ENCODE assay signal across 1 cellular context in the genomic region with DNA sequence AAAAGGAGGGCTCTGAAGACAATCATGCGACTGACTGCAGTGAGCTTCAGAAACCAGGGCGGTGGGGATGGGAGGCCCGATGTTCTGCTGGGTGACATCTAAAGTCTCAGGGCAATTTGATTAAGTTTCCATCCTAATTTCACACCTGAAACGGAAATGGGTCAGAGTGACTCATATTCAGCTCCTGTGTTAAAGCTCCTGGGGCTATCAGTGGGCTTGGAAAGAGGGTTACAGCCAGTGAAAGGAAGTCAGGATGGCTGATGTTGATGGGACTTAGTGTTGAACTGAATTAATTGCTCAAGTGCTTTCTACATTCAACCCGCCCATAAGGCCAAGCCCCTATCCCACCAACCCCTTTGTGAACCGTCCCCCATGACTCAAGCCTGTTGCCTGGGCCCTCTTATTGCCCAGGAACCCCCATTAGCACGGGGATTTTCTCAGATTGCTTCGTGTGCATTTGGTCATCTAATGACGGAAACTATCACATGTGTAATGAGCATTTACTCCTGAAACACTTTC.
TF ChIP-seq lines count a peak whose summit lies in the region.

No MANE protein-coding gene starts in this region.

TF ChIP-seq in GM12878, 131 proteins besides CTCF, POLR2A, EP300 and RAD21 (continued from another document and continues in another):
- peak; percentile 59; the same call in 1 of the 2 replicates for TF ChIP-seq MEF2A (IDR thresholded peaks at IDR 0.05; ENCODE audit: insufficient read depth, low read depth, low read length)
- no peak for TF ChIP-seq POLR2AphosphoS2 (IDR thresholded peaks at IDR 0.05; ENCODE audit: low read depth, low read length)
- TF ChIP-seq JUND (IDR thresholded peaks at IDR 0.05; ENCODE audit: low read depth, low read length) = peak; percentile 79; the same call in 1 of the 2 replicates
- peak; percentile 31; the same call in 1 of the 2 replicates for TF ChIP-seq TBL1XR1 (IDR thresholded peaks at IDR 0.05; ENCODE audit: low read depth, low read length)
- TF ChIP-seq PAX8 (IDR thresholded peaks at IDR 0.05) = no peak
- TF ChIP-seq MXI1 (IDR thresholded peaks at IDR 0.05; ENCODE audit: low read depth, low read length) = no peak
- TF ChIP-seq TCF12 (IDR thresholded peaks at IDR 0.05; ENCODE audit: low read depth, low read length) = peak; percentile 79
- no peak for TF ChIP-seq SUZ12 (IDR thresholded peaks at IDR 0.05; ENCODE audit: unreplicated experiment)
- TF ChIP-seq NR2F1 (conservative IDR thresholded peaks at IDR 0.05) = peak; percentile 47
- no peak for TF ChIP-seq SMAD5 (IDR thresholded peaks at IDR 0.05; ENCODE audit: low read depth)
- TF ChIP-seq FOS (IDR thresholded peaks at IDR 0.05; ENCODE audit: borderline replicate concordance, extremely low read depth, insufficient read length) = no peak
- TF ChIP-seq JUNB (IDR thresholded peaks at IDR 0.05) = peak; percentile 88
- TF ChIP-seq SIX5 (IDR thresholded peaks at IDR 0.05; ENCODE audit: low read depth, low read length, severe bottlenecking) = no peak
- TF ChIP-seq, protein P1, sequence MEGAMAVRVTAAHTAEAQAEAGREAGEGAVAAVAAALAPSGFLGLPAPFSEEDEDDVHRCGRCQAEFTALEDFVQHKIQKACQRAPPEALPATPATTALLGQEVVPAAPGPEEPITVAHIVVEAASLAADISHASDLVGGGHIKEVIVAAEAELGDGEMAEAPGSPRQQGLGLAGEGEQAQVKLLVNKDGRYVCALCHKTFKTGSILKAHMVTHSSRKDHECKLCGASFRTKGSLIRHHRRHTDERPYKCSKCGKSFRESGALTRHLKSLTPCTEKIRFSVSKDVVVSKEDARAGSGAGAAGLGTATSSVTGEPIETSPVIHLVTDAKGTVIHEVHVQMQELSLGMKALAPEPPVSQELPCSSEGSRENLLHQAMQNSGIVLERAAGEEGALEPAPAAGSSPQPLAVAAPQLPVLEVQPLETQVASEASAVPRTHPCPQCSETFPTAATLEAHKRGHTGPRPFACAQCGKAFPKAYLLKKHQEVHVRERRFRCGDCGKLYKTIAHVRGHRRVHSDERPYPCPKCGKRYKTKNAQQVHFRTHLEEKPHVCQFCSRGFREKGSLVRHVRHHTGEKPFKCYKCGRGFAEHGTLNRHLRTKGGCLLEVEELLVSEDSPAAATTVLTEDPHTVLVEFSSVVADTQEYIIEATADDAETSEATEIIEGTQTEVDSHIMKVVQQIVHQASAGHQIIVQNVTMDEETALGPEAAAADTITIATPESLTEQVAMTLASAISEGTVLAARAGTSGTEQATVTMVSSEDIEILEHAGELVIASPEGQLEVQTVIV (IDR thresholded peaks at IDR 0.05; ENCODE audit: borderline replicate concordance, partially characterized antibody) = peak; percentile 23
- TF ChIP-seq, protein P2, sequence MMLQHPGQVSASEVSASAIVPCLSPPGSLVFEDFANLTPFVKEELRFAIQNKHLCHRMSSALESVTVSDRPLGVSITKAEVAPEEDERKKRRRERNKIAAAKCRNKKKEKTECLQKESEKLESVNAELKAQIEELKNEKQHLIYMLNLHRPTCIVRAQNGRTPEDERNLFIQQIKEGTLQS (IDR thresholded peaks at IDR 0.05; ENCODE audit: borderline replicate concordance, extremely low read depth, low read depth, low read length) = no peak
- peak; percentile 81 for TF ChIP-seq SMAD1 (IDR thresholded peaks at IDR 0.05; ENCODE audit: low read depth, partially characterized antibody)
- TF ChIP-seq, protein P3, sequence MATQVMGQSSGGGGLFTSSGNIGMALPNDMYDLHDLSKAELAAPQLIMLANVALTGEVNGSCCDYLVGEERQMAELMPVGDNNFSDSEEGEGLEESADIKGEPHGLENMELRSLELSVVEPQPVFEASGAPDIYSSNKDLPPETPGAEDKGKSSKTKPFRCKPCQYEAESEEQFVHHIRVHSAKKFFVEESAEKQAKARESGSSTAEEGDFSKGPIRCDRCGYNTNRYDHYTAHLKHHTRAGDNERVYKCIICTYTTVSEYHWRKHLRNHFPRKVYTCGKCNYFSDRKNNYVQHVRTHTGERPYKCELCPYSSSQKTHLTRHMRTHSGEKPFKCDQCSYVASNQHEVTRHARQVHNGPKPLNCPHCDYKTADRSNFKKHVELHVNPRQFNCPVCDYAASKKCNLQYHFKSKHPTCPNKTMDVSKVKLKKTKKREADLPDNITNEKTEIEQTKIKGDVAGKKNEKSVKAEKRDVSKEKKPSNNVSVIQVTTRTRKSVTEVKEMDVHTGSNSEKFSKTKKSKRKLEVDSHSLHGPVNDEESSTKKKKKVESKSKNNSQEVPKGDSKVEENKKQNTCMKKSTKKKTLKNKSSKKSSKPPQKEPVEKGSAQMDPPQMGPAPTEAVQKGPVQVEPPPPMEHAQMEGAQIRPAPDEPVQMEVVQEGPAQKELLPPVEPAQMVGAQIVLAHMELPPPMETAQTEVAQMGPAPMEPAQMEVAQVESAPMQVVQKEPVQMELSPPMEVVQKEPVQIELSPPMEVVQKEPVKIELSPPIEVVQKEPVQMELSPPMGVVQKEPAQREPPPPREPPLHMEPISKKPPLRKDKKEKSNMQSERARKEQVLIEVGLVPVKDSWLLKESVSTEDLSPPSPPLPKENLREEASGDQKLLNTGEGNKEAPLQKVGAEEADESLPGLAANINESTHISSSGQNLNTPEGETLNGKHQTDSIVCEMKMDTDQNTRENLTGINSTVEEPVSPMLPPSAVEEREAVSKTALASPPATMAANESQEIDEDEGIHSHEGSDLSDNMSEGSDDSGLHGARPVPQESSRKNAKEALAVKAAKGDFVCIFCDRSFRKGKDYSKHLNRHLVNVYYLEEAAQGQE (IDR thresholded peaks at IDR 0.05; ENCODE audit: low read depth, low read length) = no peak
- TF ChIP-seq TCF3 (IDR thresholded peaks at IDR 0.05; ENCODE audit: borderline replicate concordance, insufficient read depth, low read depth, low read length) = peak; percentile 86; the same call in 1 of the 2 replicates
- TF ChIP-seq, protein P4, sequence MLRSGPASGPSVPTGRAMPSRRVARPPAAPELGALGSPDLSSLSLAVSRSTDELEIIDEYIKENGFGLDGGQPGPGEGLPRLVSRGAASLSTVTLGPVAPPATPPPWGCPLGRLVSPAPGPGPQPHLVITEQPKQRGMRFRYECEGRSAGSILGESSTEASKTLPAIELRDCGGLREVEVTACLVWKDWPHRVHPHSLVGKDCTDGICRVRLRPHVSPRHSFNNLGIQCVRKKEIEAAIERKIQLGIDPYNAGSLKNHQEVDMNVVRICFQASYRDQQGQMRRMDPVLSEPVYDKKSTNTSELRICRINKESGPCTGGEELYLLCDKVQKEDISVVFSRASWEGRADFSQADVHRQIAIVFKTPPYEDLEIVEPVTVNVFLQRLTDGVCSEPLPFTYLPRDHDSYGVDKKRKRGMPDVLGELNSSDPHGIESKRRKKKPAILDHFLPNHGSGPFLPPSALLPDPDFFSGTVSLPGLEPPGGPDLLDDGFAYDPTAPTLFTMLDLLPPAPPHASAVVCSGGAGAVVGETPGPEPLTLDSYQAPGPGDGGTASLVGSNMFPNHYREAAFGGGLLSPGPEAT (IDR thresholded peaks at IDR 0.05; ENCODE audit: low read depth) = peak; percentile 97
- no peak for TF ChIP-seq POLR2AphosphoS5 (IDR thresholded peaks at IDR 0.05; ENCODE audit: low read length)
- TF ChIP-seq, protein P5, sequence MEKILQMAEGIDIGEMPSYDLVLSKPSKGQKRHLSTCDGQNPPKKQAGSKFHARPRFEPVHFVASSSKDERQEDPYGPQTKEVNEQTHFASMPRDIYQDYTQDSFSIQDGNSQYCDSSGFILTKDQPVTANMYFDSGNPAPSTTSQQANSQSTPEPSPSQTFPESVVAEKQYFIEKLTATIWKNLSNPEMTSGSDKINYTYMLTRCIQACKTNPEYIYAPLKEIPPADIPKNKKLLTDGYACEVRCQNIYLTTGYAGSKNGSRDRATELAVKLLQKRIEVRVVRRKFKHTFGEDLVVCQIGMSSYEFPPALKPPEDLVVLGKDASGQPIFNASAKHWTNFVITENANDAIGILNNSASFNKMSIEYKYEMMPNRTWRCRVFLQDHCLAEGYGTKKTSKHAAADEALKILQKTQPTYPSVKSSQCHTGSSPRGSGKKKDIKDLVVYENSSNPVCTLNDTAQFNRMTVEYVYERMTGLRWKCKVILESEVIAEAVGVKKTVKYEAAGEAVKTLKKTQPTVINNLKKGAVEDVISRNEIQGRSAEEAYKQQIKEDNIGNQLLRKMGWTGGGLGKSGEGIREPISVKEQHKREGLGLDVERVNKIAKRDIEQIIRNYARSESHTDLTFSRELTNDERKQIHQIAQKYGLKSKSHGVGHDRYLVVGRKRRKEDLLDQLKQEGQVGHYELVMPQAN (conservative IDR thresholded peaks at IDR 0.05) = no peak
- TF ChIP-seq MYB (IDR thresholded peaks at IDR 0.05; ENCODE audit: borderline replicate concordance, low read depth, low read length) = no peak
- TF ChIP-seq NFXL1 (IDR thresholded peaks at IDR 0.05; ENCODE audit: borderline replicate concordance) = no peak
- TF ChIP-seq YBX1 (IDR thresholded peaks at IDR 0.05) = no peak
- TF ChIP-seq, protein P6, sequence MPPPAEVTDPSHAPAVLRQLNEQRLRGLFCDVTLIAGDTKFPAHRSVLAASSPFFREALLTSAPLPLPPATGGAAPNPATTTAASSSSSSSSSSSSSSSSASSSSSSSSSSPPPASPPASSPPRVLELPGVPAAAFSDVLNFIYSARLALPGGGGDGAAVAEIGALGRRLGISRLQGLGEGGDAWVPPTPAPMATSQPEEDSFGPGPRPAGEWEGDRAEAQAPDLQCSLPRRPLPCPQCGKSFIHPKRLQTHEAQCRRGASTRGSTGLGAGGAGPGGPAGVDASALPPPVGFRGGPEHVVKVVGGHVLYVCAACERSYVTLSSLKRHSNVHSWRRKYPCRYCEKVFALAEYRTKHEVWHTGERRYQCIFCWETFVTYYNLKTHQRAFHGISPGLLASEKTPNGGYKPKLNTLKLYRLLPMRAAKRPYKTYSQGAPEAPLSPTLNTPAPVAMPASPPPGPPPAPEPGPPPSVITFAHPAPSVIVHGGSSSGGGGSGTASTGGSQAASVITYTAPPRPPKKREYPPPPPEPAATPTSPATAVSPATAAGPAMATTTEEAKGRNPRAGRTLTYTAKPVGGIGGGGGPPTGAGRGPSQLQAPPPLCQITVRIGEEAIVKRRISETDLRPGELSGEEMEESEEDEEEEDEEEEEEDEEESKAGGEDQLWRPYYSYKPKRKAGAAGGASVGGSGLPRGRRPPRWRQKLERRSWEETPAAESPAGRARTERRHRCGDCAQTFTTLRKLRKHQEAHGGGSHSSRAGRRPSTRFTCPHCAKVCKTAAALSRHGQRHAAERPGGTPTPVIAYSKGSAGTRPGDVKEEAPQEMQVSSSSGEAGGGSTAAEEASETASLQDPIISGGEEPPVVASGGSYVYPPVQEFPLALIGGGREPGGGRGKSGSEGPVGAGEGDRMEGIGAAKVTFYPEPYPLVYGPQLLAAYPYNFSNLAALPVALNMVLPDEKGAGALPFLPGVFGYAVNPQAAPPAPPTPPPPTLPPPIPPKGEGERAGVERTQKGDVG (CRISPR knock-in tag; IDR thresholded peaks at IDR 0.05) = no peak
- TF ChIP-seq CHD2 (IDR thresholded peaks at IDR 0.05; ENCODE audit: borderline replicate concordance, low read depth, low read length) = peak; percentile 35; the same call in 1 of the 2 replicates
- TF ChIP-seq KAT2A (conservative IDR thresholded peaks at IDR 0.05; ENCODE audit: control insufficient read depth, low read depth, low read length) = no peak
- no peak for TF ChIP-seq KDM1A (IDR thresholded peaks at IDR 0.05; ENCODE audit: borderline replicate concordance)
- no peak; the same call in 1 of the 2 replicates for TF ChIP-seq TARDBP (IDR thresholded peaks at IDR 0.05; ENCODE audit: borderline replicate concordance)
- TF ChIP-seq RCOR1 (conservative IDR thresholded peaks at IDR 0.05; ENCODE audit: low read depth, low read length) = no peak
- TF ChIP-seq, protein P7, sequence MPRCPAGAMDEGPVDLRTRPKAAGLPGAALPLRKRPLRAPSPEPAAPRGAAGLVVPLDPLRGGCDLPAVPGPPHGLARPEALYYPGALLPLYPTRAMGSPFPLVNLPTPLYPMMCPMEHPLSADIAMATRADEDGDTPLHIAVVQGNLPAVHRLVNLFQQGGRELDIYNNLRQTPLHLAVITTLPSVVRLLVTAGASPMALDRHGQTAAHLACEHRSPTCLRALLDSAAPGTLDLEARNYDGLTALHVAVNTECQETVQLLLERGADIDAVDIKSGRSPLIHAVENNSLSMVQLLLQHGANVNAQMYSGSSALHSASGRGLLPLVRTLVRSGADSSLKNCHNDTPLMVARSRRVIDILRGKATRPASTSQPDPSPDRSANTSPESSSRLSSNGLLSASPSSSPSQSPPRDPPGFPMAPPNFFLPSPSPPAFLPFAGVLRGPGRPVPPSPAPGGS (IDR thresholded peaks at IDR 0.05; ENCODE audit: borderline replicate concordance, insufficient read depth, low read depth, low read length, poor library complexity, severe bottlenecking) = peak; percentile 87
- no peak; the same call in 1 of the 2 replicates for TF ChIP-seq GABPA (IDR thresholded peaks at IDR 0.05; ENCODE audit: low read depth)
- TF ChIP-seq ESRRA (IDR thresholded peaks at IDR 0.05; ENCODE audit: low read length) = no peak
- peak; percentile 76; the same call in 1 of the 2 replicates for TF ChIP-seq ZNF24 (IDR thresholded peaks at IDR 0.05)
- 0 out of 2 replicates have a peak, but pooled peaks have one; percentile 30 for TF ChIP-seq ZBED1 (IDR thresholded peaks at IDR 0.05; ENCODE audit: borderline replicate concordance)
- TF ChIP-seq, protein P8, sequence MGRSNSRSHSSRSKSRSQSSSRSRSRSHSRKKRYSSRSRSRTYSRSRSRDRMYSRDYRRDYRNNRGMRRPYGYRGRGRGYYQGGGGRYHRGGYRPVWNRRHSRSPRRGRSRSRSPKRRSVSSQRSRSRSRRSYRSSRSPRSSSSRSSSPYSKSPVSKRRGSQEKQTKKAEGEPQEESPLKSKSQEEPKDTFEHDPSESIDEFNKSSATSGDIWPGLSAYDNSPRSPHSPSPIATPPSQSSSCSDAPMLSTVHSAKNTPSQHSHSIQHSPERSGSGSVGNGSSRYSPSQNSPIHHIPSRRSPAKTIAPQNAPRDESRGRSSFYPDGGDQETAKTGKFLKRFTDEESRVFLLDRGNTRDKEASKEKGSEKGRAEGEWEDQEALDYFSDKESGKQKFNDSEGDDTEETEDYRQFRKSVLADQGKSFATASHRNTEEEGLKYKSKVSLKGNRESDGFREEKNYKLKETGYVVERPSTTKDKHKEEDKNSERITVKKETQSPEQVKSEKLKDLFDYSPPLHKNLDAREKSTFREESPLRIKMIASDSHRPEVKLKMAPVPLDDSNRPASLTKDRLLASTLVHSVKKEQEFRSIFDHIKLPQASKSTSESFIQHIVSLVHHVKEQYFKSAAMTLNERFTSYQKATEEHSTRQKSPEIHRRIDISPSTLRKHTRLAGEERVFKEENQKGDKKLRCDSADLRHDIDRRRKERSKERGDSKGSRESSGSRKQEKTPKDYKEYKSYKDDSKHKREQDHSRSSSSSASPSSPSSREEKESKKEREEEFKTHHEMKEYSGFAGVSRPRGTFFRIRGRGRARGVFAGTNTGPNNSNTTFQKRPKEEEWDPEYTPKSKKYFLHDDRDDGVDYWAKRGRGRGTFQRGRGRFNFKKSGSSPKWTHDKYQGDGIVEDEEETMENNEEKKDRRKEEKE (IDR thresholded peaks at IDR 0.05) = no peak
- TF ChIP-seq SIN3A (IDR thresholded peaks at IDR 0.05; ENCODE audit: low read depth, low read length) = no peak
- TF ChIP-seq STAT3 (IDR thresholded peaks at IDR 0.05; ENCODE audit: low read depth, low read length) = no peak
- TF ChIP-seq, protein P9, sequence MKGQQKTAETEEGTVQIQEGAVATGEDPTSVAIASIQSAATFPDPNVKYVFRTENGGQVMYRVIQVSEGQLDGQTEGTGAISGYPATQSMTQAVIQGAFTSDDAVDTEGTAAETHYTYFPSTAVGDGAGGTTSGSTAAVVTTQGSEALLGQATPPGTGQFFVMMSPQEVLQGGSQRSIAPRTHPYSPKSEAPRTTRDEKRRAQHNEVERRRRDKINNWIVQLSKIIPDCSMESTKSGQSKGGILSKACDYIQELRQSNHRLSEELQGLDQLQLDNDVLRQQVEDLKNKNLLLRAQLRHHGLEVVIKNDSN (IDR thresholded peaks at IDR 0.05; ENCODE audit: borderline replicate concordance, extremely low read length, insufficient read depth, low read depth, low read length) = no peak
- TF ChIP-seq EGR1 (IDR thresholded peaks at IDR 0.05; ENCODE audit: borderline replicate concordance in 1 of 2, low read depth in 2 of 2, low read length in 2 of 2) = no peak
- TF ChIP-seq YY1 (IDR thresholded peaks at IDR 0.05; ENCODE audit: low read depth, low read length) = peak; percentile 32; the same call in 1 of the 2 replicates
